1 cellular context compared by ENCODE assay signal in the genomic region with DNA sequence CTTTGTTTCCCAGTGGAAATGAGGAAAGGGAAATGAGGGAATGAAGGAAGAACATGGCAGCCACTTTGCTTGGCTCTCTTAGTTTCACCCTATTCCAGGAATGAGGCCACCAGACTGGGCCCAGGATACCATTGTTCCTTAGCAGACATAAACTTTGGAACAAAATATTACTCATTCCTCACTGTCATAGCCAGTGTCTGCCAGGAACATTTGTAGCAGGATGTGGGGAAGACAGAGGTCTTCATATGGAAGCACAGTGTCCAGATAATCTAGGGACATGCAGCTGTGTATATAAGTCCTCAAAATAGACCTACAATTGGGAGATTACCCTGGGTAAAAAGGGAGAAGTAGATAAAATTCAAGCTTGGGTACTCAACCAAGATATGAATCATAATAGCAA.
TF ChIP-seq lines count a peak whose summit lies in the region.

No MANE protein-coding gene starts in this region.

TF ChIP-seq in HepG2, 621 proteins besides CTCF, POLR2A, EP300 and RAD21:
- TF ChIP-seq REST (IDR thresholded peaks at IDR 0.05; ENCODE audit: borderline replicate concordance in 1 of 2, low read depth in 1 of 2, low read length in 2 of 2) (no peak), ZNF33A (CRISPR knock-in tag; IDR thresholded peaks at IDR 0.05; ENCODE audit: borderline replicate concordance) (no peak), ATF6 (CRISPR knock-in tag; conservative IDR thresholded peaks at IDR 0.05) (no peak), SNAPC2 (CRISPR knock-in tag; IDR thresholded peaks at IDR 0.05) (no peak), PAX8 (CRISPR knock-in tag; IDR thresholded peaks at IDR 0.05; ENCODE audit: borderline replicate concordance) (no peak), ZNF496 (CRISPR knock-in tag; IDR thresholded peaks at IDR 0.05; ENCODE audit: insufficient replicate concordance) (no peak), NR3C1 (CRISPR knock-in tag; IDR thresholded peaks at IDR 0.05) (no peak), ZNF484 (CRISPR knock-in tag; IDR thresholded peaks at IDR 0.05; ENCODE audit: borderline replicate concordance, low read depth) (no peak), ZNF724P (CRISPR knock-in tag; IDR thresholded peaks at IDR 0.05; ENCODE audit: borderline replicate concordance) (no peak), ZNF326 (CRISPR knock-in tag; IDR thresholded peaks at IDR 0.05; ENCODE audit: borderline replicate concordance) (no peak), MIER3 (CRISPR knock-in tag; IDR thresholded peaks at IDR 0.05; ENCODE audit: borderline replicate concordance) (no peak), ZNF709 (CRISPR knock-in tag; IDR thresholded peaks at IDR 0.05) (no peak)
